In the genomic region with DNA sequence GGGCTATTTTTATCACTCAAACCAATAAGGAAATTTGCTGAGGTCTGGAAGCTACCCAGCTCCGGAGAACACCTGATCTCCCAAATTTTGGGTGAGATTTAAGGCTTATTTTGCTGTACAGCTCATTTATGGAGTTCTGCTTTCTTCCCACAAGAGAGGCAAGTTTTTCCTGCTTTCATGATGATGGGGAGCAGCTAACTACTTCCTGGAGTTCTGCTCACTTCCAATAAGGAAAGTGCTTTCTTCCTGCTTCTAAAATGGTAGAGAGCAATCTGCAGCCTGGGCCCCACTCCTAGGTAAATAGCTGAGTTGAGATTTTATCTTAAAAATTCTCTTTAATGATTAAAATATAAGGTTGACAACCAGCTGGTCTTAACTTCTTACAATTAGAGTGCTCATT, we compare ENCODE assay signal across 7 cellular contexts.
"Had no signal": no experiment of that assay in that cellular context is flagged by ENCODE, and none has a peak within 500 bp of the region (broad histone marks: within the 10 kb centered on the region; RNA-seq: fewer than 3 reads in every experiment).

No MANE protein-coding gene starts in this region.

- H3K27ac ChIP-seq: GM23248 had no signal

- H2AFZ ChIP-seq: GM23248 had no signal

- H3K4me3 ChIP-seq: GM23248, HAP-1, K562 had no signal

- ATAC-seq: HCT116, K562 had no signal

- H3K4me3 Mint-ChIP-seq: HFFc6 had no signal

- DNase-seq: GM23248, HFFc6, IMR-90, KG1 had no signal

- H3K9ac ChIP-seq: GM23248 had no signal

- H3K27ac Mint-ChIP-seq: HFFc6 had no signal
